ENCODE assay signal across 8 cellular contexts in genomic region chr6:169959129-169960002, GRCh38.
A peak's percentile ranks its signal among the peaks of the same experiment; 100 is the strongest.
DNase-seq lines count a peak whose midpoint lies in the region; ATAC-seq and TF ChIP-seq lines count a peak whose summit lies in the region.

No MANE protein-coding gene starts in this region.

- H2AK5ac ChIP-seq in neuronal stem cell (ENCODE audit: low read depth, low read length) = peak overlapping the region; percentile 70

- peak overlapping the region; percentile 24 for H2BK12ac ChIP-seq in neuronal stem cell (ENCODE audit: low read length)

- H3K18ac ChIP-seq in neuronal stem cell (ENCODE audit: low read length) = peak overlapping the region; percentile 55

- WGBS in neuronal stem cell (ENCODE audit: extremely low coverage in 2 of 2, insufficient read length in 2 of 2, insufficient replicate concordance in 1 of 2), 2 donors = no CpG with 5 or more reads among the region's 28 CpGs
- WGBS in testis, 2 donors = 74 to 82% methylated on average over 26 to 28 of the region's 28 CpGs

- DNase-seq in G401 (ENCODE audit: low spot score) (peak; percentile 43), NCI-H748 treated with DMSO at 0.1 percent for 48 hours (lab: John Stamatoyannopoulos, UW) (peak; percentile 8), neuronal stem cell (ENCODE audit: low spot score) (no peak), HCEC 1CT (no peak), medulla oblongata (ENCODE audit: extremely low spot score) (no peak), testis (no peak)
- DNase-seq in activated naive CD8-positive, alpha-beta T cell treated with anti-CD3 and anti-CD28 coated beads for 36 hours = peak; percentile 61

- H3K9ac ChIP-seq in neuronal stem cell (ENCODE audit: low read depth, low read length, poor library complexity) = no peak overlapping the region

- no peaks in the 10 kb centered on the region for H3K9me3 Mint-ChIP-seq in activated naive CD8-positive, alpha-beta T cell treated with anti-CD3 and anti-CD28 coated beads for 36 hours

- no peak overlapping the region for H4K91ac ChIP-seq in neuronal stem cell (ENCODE audit: low read depth, low read length, poor library complexity)

- H3K36me3 ChIP-seq in neuronal stem cell (replicated peaks in 1 of 2; ENCODE audit: control insufficient read depth in 2 of 2, insufficient read depth in 2 of 2, low read length in 2 of 2) (no peaks in the 10 kb centered on the region), testis (ENCODE audit: low read depth, missing control alignments) (no peaks in the 10 kb centered on the region)

- H3K4me1 Mint-ChIP-seq in activated naive CD8-positive, alpha-beta T cell treated with anti-CD3 and anti-CD28 coated beads for 36 hours = peaks cover 23% of the 10 kb centered on the region

- H3K4me2 ChIP-seq in neuronal stem cell (ENCODE audit: insufficient read depth, low read length, poor library complexity, severe bottlenecking) = no peak overlapping the region

- in situ Hi-C loops in G401 (cut with HindIII; ENCODE audit: low sequenced_read_pairs) = no loop called here

- TF ChIP-seq CTCF in testis (IDR thresholded peaks at IDR 0.05) = no peak

- no peak overlapping the region for H2BK5ac ChIP-seq in neuronal stem cell (ENCODE audit: low read length)

- peaks cover 4% of the 10 kb centered on the region for H3K27me3 Mint-ChIP-seq in activated naive CD8-positive, alpha-beta T cell treated with anti-CD3 and anti-CD28 coated beads for 36 hours

- peaks cover 0 to 14% of the 10 kb centered on the region in 2 donors for H3K4me1 ChIP-seq in neuronal stem cell (ENCODE audit: control insufficient read depth in 2 of 2, insufficient read depth in 1 of 2, low read depth in 1 of 2, low read length in 2 of 2)
- H3K4me1 ChIP-seq in testis = no peaks in the 10 kb centered on the region

- no peak overlapping the region for H4K8ac ChIP-seq in neuronal stem cell (ENCODE audit: low read depth, low read length)

- H3K14ac ChIP-seq in neuronal stem cell (ENCODE audit: low read length) = no peak overlapping the region

- no peaks in the 10 kb centered on the region for H3K36me3 Mint-ChIP-seq in activated naive CD8-positive, alpha-beta T cell treated with anti-CD3 and anti-CD28 coated beads for 36 hours

- no peak for TF ChIP-seq POLR2A in testis (IDR thresholded peaks at IDR 0.05)

- intact Hi-C loops in testis (cut with DNase I; ENCODE audit: low total_unique reads) = no loop called here

- no peak overlapping the region for H2AFZ ChIP-seq in neuronal stem cell (ENCODE audit: low read length)

- no peak overlapping the region for H3K4me3 ChIP-seq in neuronal stem cell (ENCODE audit: low read length in 2 of 2)
- no peak overlapping the region for H3K4me3 ChIP-seq in testis

- peak overlapping the region; percentile 34 for H3K4me3 Mint-ChIP-seq in activated naive CD8-positive, alpha-beta T cell treated with anti-CD3 and anti-CD28 coated beads for 36 hours

- H3K27ac ChIP-seq in neuronal stem cell (replicated peaks; ENCODE audit: low read length) (no peak overlapping the region), testis (no peak overlapping the region)

- peak overlapping the region; percentile 72 for H3K27ac Mint-ChIP-seq in activated naive CD8-positive, alpha-beta T cell treated with anti-CD3 and anti-CD28 coated beads for 36 hours

- H2BK15ac ChIP-seq in neuronal stem cell (ENCODE audit: low read length) = peak overlapping the region; percentile 80

- no peak overlapping the region for H3K23ac ChIP-seq in neuronal stem cell (ENCODE audit: low read depth, low read length, poor library complexity)

- H3K27me3 ChIP-seq in neuronal stem cell (ENCODE audit: control insufficient read depth in 3 of 3, insufficient read depth in 3 of 3, low read depth in 1 of 3, low read length in 3 of 3) (peaks cover 0 to 4% (median 4%) of the 10 kb centered on the region in 3 experiments), testis (no peaks in the 10 kb centered on the region)

- H3K4ac ChIP-seq in neuronal stem cell (ENCODE audit: low read length) = no peak overlapping the region

- H3K79me1 ChIP-seq in neuronal stem cell (ENCODE audit: low read depth, low read length) = no peaks in the 10 kb centered on the region

- H2BK120ac ChIP-seq in neuronal stem cell (ENCODE audit: low read depth, low read length) = no peak overlapping the region

- peak; percentile 93 for ATAC-seq in HG02943 (IDR thresholded peaks at IDR 0.05; ENCODE audit: low read depth, unreplicated experiment)

- H3K9me3 ChIP-seq in neuronal stem cell (replicated peaks in 1 of 2; ENCODE audit: control insufficient read depth in 2 of 2, insufficient read depth in 1 of 2, low read depth in 1 of 2, low read length in 2 of 2) (no peaks in the 10 kb centered on the region), testis (no peaks in the 10 kb centered on the region)

Comparison
In these comparisons a context has a peak if more than half of its experiments do, and no peak if none do; other contexts are left out.
1. DNase-seq: peak in G401 (single experiment), NCI-H748 treated with DMSO at 0.1 percent for 48 hours (single experiment) and activated naive CD8-positive, alpha-beta T cell treated with anti-CD3 and anti-CD28 coated beads for 36 hours (single experiment); none in neuronal stem cell (single experiment), HCEC 1CT (single experiment), medulla oblongata (single experiment) and testis (single experiment).